ENCODE assay signal across 8 cellular contexts in the genomic region with DNA sequence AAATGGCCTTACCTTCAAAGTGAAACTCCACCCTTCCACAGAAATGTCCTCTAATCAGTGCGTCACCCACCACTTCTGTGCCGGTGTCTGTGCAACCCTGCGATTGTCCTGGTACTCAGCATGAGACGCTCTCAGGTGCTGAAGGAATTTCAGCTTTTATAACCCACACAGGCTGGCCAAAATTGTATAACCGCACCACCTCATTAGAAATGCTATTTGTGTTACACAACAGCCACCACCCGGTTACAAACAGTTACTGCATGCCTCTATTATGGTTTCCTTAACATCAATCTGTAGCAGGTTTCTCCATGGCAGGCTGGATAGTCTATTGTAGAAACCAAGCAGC. TPM values are rescaled to one million over a fixed set of nuclear protein-coding genes. Genes with fewer than 3 reads are reported as not detected.
DNase-seq lines count a peak whose midpoint lies in the region; ATAC-seq and TF ChIP-seq lines count a peak whose summit lies in the region.

No MANE protein-coding gene starts in this region.

- TF ChIP-seq CTCF in stomach (IDR thresholded peaks at IDR 0.05) = peak in 5 of 7 experiments; percentile 45 to 72 (median 57)

- H3K9me3 ChIP-seq in stomach = no peaks in the 10 kb centered on the region

- peaks cover 6 to 33% (median 20%) of the 10 kb centered on the region in 4 donors for H3K4me1 ChIP-seq in stomach

- peak; percentile 45 for ATAC-seq in GM21360 (IDR thresholded peaks at IDR 0.05; ENCODE audit: unreplicated experiment)
- no peak for ATAC-seq in HG03039 (IDR thresholded peaks at IDR 0.05; ENCODE audit: unreplicated experiment)

- peak overlapping the region in 1 of 5 donors; percentile 20 for H3K27ac ChIP-seq in stomach

- peak; percentile 49 for DNase-seq in EH (ENCODE audit: low read depth)
- peak; percentile 2 for DNase-seq in NCI-H2171 (lab: John Stamatoyannopoulos, UW)
- peak; percentile 76 for DNase-seq in astrocyte of the hippocampus (ENCODE audit: low read depth, low spot score)
- peak; percentile 28 to 70 for DNase-seq in hippocampal formation (lab: John Stamatoyannopoulos, UW)
- no peak for DNase-seq in stomach
- no peak for DNase-seq in SKM-1 treated with dmso at 0.1 percent for 144 hours (lab: John Stamatoyannopoulos, UW; ENCODE audit: unreplicated experiment)

- peaks cover 0 to 6% (median 1%) of the 10 kb centered on the region in 4 donors for H3K36me3 ChIP-seq in stomach

- intact Hi-C loops in stomach (cut with DNase I; ENCODE audit: low total_unique reads) = loop anchor here (10.0 kb wide), 1 partner anchor 345 kb away; no protein-coding TSS in a partner anchor

- no peak for TF ChIP-seq POLR2A in stomach (IDR thresholded peaks at IDR 0.05)

- H3K4me3 ChIP-seq in stomach = peak overlapping the region in 1 of 4 donors; percentile 20

- H3K27me3 ChIP-seq in stomach = no peaks in the 10 kb centered on the region

- no peak for TF ChIP-seq EP300 in stomach (IDR thresholded peaks at IDR 0.05)

- 35 to 59% (median 41%) methylated on average over 6 of the region's 6 CpGs for WGBS in stomach, 5 donors

RNA-seq across cellular contexts. Expression of gene SLC23A2, which starts 51.5 kb away (rescaled TPM):
- 10 to 100 TPM in 3 of 5 donors, 1 to 10 TPM in 2; 2.9 to 58.3 (median 12.9) TPM for total RNA-seq in stomach
- polyA plus RNA-seq in stomach = 1 to 10 TPM; 2.6 to 3.9 (median 2.8) TPM

Comparison
In these comparisons a context has a peak if more than half of its experiments do, and no peak if none do; other contexts are left out.
1. DNase-seq: peak in EH (single experiment), NCI-H2171 (single experiment), astrocyte of the hippocampus (single experiment) and hippocampal formation (2 of 2); none in stomach (single experiment) and SKM-1 treated with dmso at 0.1 percent for 144 hours (single experiment).